In the genomic region with DNA sequence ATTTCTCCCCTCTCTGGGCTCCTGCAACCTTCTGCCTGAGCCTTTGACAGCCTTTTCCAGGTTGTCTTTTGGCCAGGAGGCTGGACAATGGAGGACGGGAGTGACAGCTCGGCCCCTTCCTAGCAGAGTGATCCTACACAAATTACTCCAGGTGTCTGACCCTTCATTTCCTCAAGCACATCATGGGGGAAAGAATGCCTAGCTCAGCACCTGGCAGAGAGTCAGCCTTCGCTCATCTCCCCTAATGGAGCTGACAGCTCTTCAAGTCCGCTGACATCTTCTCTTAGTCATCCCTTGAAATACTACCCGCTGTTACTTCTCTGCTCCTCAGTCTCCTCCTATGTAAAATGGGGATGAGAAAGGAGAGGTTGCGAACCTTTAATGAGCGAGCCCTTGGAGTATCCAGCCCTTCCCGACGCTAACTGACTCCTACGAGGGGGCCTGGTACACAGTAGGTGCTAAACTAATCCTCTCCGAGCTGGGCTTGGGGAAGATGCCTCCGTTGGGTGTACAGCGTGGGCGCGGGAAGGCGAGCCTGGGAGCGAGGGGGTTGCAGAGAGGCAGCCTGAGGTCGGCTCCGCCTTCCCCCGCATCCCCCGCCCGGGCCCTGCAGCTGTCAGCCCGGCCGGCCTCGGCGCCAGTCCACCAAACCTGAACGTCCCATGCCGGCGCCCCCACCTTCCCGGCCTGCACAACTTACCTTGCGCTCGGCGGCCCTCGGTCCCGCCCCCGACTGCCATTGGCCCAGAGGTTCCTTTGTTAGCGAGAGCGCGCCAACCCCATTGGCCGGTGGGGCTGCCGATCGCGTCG, we compare ENCODE assay signal across 8 cellular contexts. TPM values are rescaled to one million over a fixed set of nuclear protein-coding genes. Genes with fewer than 3 reads are reported as not detected.
DNase-seq lines count a peak whose midpoint lies in the region; ATAC-seq and TF ChIP-seq lines count a peak whose summit lies in the region.

No MANE protein-coding gene starts in this region.

- peak overlapping the region; percentile 62 for H3K4me3 ChIP-seq in OCI-LY1 (ENCODE audit: low read depth, low read length, poor library complexity, severe bottlenecking)
- no peak overlapping the region for H3K4me3 ChIP-seq in mucosa of descending colon

- no peaks in the 10 kb centered on the region for H3F3A ChIP-seq in OCI-LY1 (ENCODE audit: insufficient read depth, low read length)

- peak overlapping the region; percentile 85 for H3K4me2 ChIP-seq in OCI-LY1 (ENCODE audit: low read length)

- H3K27ac ChIP-seq in OCI-LY1 (ENCODE audit: low read depth, low read length, poor library complexity, severe bottlenecking) (no peak overlapping the region), epithelial cell of prostate (peak overlapping the region; percentile 91)

- DNase-seq in DMS 273 (lab: John Stamatoyannopoulos, UW; ENCODE audit: unreplicated experiment) (peak; percentile 98), HuH-7.5 (ENCODE audit: low spot score) (peak; percentile 88), activated T-cell treated with anti-CD3 and anti-CD28 coated beads for 24 hours (ENCODE audit: low read depth) (peak; percentile 95), epithelial cell of prostate (ENCODE audit: low read depth, low spot score) (peak; percentile 78), mucosa of descending colon (peak; percentile 98 to 100 (median 100))
- DNase-seq in stimulated activated CD8-positive, alpha-beta memory T cell treated with anti-CD3 and anti-CD28 coated beads, Interleukin-2, amount 100 ng/mL, for 48 hours (ENCODE audit: low read depth in 2 of 2): peak; percentile 97

- H4K20me1 ChIP-seq in OCI-LY1 (ENCODE audit: insufficient read depth, low read length): no peaks in the 10 kb centered on the region

- H3K9ac ChIP-seq in OCI-LY1 (ENCODE audit: low read length): peak overlapping the region; percentile 63

- H3K36me3 ChIP-seq in OCI-LY1 (ENCODE audit: insufficient read depth, low read length) (peaks cover 5% of the 10 kb centered on the region), mucosa of descending colon (ENCODE audit: low read depth) (no peaks in the 10 kb centered on the region)

- no peak for TF ChIP-seq CTCF in OCI-LY1 (IDR thresholded peaks at IDR 0.05; ENCODE audit: low read length)
- TF ChIP-seq CTCF in mucosa of descending colon (IDR thresholded peaks at IDR 0.05): no peak

- peaks cover 38% of the 10 kb centered on the region for H3K79me2 ChIP-seq in OCI-LY1 (ENCODE audit: insufficient read depth, low read length)

- H3K4me1 ChIP-seq in OCI-LY1 (ENCODE audit: insufficient read depth, low read length, severe bottlenecking) (peaks cover 35% of the 10 kb centered on the region), mucosa of descending colon (ENCODE audit: low read depth) (peaks cover 29% of the 10 kb centered on the region)

- H3K9me2 ChIP-seq in OCI-LY1 (ENCODE audit: low read depth, low read length): no peaks in the 10 kb centered on the region

- peak overlapping the region; percentile 91; the same call in 1 of the 2 replicates for H2AFZ ChIP-seq in OCI-LY1 (ENCODE audit: low read length)

- intact Hi-C loops in mucosa of descending colon (cut with DNase I, micrococcal nuclease): no loop called here

- H3K9me3 ChIP-seq in OCI-LY1 (ENCODE audit: low read length) (peaks cover 3% of the 10 kb centered on the region), mucosa of descending colon (no peaks in the 10 kb centered on the region)

- peak; percentile 89 for ATAC-seq in GM21529 (IDR thresholded peaks at IDR 0.05; ENCODE audit: unreplicated experiment)
- ATAC-seq in mucosa of descending colon: peak; percentile 95

- no peaks in the 10 kb centered on the region for H3K27me3 ChIP-seq in OCI-LY1 (ENCODE audit: insufficient read depth, low read length)

RNA-seq across cellular contexts. Expression of a gene that starts 0.5 kb away (rescaled TPM):
- 100 to 1,000 TPM; 150 to 249 (median 231) TPM for total RNA-seq in mucosa of descending colon
